In the genomic region with DNA sequence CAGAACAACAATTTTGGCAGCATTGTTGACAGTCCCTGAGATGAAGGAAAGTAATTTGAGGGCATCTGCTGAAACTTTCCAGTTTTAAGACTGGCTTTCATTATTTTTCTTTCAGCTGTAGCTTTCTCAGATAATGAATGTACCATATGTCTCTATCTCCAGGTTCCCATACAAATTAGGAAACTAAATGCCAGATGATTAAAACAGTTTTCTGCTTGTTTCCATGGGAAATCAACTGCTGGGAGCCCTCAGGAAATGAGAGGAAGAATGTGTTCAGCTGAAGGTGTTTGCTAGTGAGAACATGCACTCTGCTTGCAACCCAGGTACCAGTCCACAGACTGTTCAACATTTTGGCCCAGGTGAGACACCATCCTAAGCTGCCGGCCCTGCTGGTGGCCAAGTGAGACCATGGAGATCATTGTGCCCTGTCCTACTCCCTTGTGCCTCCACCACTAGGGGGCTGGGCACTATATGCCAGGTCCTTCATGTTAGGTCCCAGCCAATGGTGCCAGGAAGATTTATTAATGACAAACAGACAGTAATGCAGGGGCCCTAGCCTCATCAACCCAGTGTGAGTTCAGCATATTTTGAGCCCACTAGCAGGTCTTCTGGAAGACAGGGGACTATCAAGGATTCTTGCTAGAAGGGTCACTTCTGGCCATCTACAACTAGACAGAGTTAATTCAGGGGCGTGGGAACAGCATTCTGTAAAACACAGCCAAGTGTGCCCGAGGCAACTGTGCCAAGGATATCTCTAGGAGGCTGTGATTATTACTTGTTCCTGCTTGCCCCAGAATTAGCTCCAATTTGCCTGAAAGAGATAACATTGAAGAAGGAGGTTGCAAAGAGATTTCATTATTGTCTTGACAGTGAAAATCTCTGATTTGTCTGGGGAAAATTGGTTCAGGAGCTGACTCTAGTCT, we compare ENCODE assay signal across 8 cellular contexts. TPM values are rescaled to one million over a fixed set of nuclear protein-coding genes. Genes with fewer than 3 reads are reported as not detected.
DNase-seq lines count a peak whose midpoint lies in the region; ATAC-seq and TF ChIP-seq lines count a peak whose summit lies in the region.

No MANE protein-coding gene starts in this region.

- H3K27ac ChIP-seq in MM.1S (ENCODE audit: low read length), result no peak overlapping the region
- peak overlapping the region; percentile 42 for H3K27ac ChIP-seq in cingulate gyrus (ENCODE audit: low read depth, low read length)

- peak; percentile 60 for TF ChIP-seq CTCF in MM.1S (IDR thresholded peaks at IDR 0.05; ENCODE audit: low read length)
- TF ChIP-seq CTCF in neural crest cell (conservative IDR thresholded peaks at IDR 0.05), result peak; percentile 45

- H3K4me3 Mint-ChIP-seq in neural crest cell, result no peak overlapping the region
- no peak overlapping the region for H3K4me3 Mint-ChIP-seq in activated CD4-positive, alpha-beta T cell treated with anti-CD3 and anti-CD28 coated beads, Interleukin-2, amount 10 ng/mL, durations not matched to agents 24 days and 14 days

- ATAC-seq in GM18858 (IDR thresholded peaks at IDR 0.05; ENCODE audit: unreplicated experiment), result no peak
- ATAC-seq in GM21786 (IDR thresholded peaks at IDR 0.05; ENCODE audit: unreplicated experiment), result no peak

- H3K27me3 Mint-ChIP-seq in neural crest cell (ENCODE audit: low read depth), result no peaks in the 10 kb centered on the region
- no peaks in the 10 kb centered on the region for H3K27me3 Mint-ChIP-seq in activated CD4-positive, alpha-beta T cell treated with anti-CD3 and anti-CD28 coated beads, Interleukin-2, amount 10 ng/mL, durations not matched to agents 24 days and 14 days

- no peak overlapping the region for H3K27ac Mint-ChIP-seq in neural crest cell (ENCODE audit: unreplicated experiment)
- H3K27ac Mint-ChIP-seq in activated CD4-positive, alpha-beta T cell treated with anti-CD3 and anti-CD28 coated beads, Interleukin-2, amount 10 ng/mL, durations not matched to agents 24 days and 14 days, result no peak overlapping the region

- H3F3A ChIP-seq in MM.1S (ENCODE audit: insufficient read depth, low read length), result no peaks in the 10 kb centered on the region

- DNase-seq in Daoy (ENCODE audit: low read depth) (peak; percentile 39), MM.1S (peak; percentile 30), neural crest cell (ENCODE audit: low read depth, low spot score) (no peak), hepatic stellate cell (ENCODE audit: low spot score) (no peak)
- no peak for DNase-seq in activated CD4-positive, alpha-beta T cell treated with anti-CD3 and anti-CD28 coated beads, Interleukin-2, amount 10 ng/mL, durations not matched to agents 24 days and 14 days

- H3K36me3 Mint-ChIP-seq in neural crest cell (ENCODE audit: low read depth), result peaks cover 10% of the 10 kb centered on the region
- peaks cover 46% of the 10 kb centered on the region for H3K36me3 Mint-ChIP-seq in activated CD4-positive, alpha-beta T cell treated with anti-CD3 and anti-CD28 coated beads, Interleukin-2, amount 10 ng/mL, durations not matched to agents 24 days and 14 days (ENCODE audit: low read depth)

- no peaks in the 10 kb centered on the region for H3K4me1 Mint-ChIP-seq in neural crest cell
- H3K4me1 Mint-ChIP-seq in activated CD4-positive, alpha-beta T cell treated with anti-CD3 and anti-CD28 coated beads, Interleukin-2, amount 10 ng/mL, durations not matched to agents 24 days and 14 days, result peaks cover 55% of the 10 kb centered on the region

- no peak overlapping the region for H2AFZ ChIP-seq in MM.1S (ENCODE audit: low read length)

- no peaks in the 10 kb centered on the region for H3K4me1 ChIP-seq in MM.1S (ENCODE audit: low read length)

- H3K36me3 ChIP-seq in MM.1S (replicated peaks; ENCODE audit: insufficient read depth, low read length), result no peaks in the 10 kb centered on the region

- no peaks in the 10 kb centered on the region for H4K20me1 ChIP-seq in MM.1S (ENCODE audit: insufficient read depth, low read length)

- no peaks in the 10 kb centered on the region for H3K9me2 ChIP-seq in MM.1S (replicated peaks; ENCODE audit: insufficient read depth, low read length)

- peaks cover 11% of the 10 kb centered on the region for H3K9me3 Mint-ChIP-seq in neural crest cell
- peaks cover 12% of the 10 kb centered on the region for H3K9me3 Mint-ChIP-seq in activated CD4-positive, alpha-beta T cell treated with anti-CD3 and anti-CD28 coated beads, Interleukin-2, amount 10 ng/mL, durations not matched to agents 24 days and 14 days

- no peaks in the 10 kb centered on the region for H3K27me3 ChIP-seq in MM.1S (replicated peaks; ENCODE audit: insufficient read depth, low read length)

- H3K9ac ChIP-seq in MM.1S (ENCODE audit: low read length), result no peak overlapping the region

- H3K4me3 ChIP-seq in MM.1S (ENCODE audit: low read length), result no peak overlapping the region

- no peaks in the 10 kb centered on the region for H3K79me2 ChIP-seq in MM.1S (ENCODE audit: low read length)

- intact Hi-C loops in activated CD4-positive, alpha-beta T cell treated with anti-CD3 and anti-CD28 coated beads, Interleukin-2, amount 10 ng/mL, durations not matched to agents 24 days and 14 days (cut with micrococcal nuclease), result no loop called here

- H3K9me3 ChIP-seq in MM.1S (replicated peaks; ENCODE audit: insufficient read depth, low read length), result no peaks in the 10 kb centered on the region

- no peak overlapping the region for H3K4me2 ChIP-seq in MM.1S (ENCODE audit: low read depth, low read length)

RNA-seq across cellular contexts. Expression of a gene that starts 17.0 kb away (rescaled TPM):
- 7.4 and 10.2 TPM in 2 replicates for total RNA-seq in Daoy (2014; rRNA removed; shearing (Covaris generic))
- total RNA-seq in neural crest cell, result 4.5 and 4.6 TPM in 2 replicates
- 73.1 and 74.0 TPM in 2 replicates for total RNA-seq in activated CD4-positive, alpha-beta T cell treated with anti-CD3 and anti-CD28 coated beads, Interleukin-2, amount 10 ng/mL, durations not matched to agents 24 days and 14 days

Comparison
In these comparisons a context has a peak if more than half of its experiments do, and no peak if none do; other contexts are left out.
1. DNase-seq: peak in Daoy (single experiment) and MM.1S (single experiment); none in neural crest cell (single experiment), hepatic stellate cell (single experiment) and activated CD4-positive, alpha-beta T cell treated with anti-CD3 and anti-CD28 coated beads, Interleukin-2, amount 10 ng/mL, durations not matched to agents 24 days and 14 days (single experiment).